18 cellular contexts compared by ENCODE assay signal in the genomic region with DNA sequence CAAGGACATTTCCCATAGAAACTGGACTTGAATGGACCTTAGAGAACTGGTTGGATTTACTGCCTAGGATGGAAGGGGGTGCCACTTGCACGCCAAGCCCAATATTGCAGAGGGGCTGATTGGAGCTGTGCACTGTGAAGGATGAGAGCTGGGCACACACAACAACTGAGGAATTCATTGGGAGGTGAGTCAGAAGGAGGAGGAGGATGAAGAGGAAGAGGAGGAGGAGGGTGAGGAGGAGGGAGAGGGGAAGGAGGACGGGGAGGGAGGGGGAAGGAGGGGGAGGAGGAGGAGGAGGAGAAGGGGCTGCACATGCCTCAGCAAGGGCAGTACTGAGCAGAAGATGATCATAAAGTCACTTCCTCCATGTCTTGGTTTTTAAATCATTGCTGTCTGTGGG. TPM values are rescaled to one million over a fixed set of nuclear protein-coding genes. Genes with fewer than 3 reads are reported as not detected.
DNase-seq lines count a peak whose midpoint lies in the region; ATAC-seq, FAIRE-seq and TF ChIP-seq lines count a peak whose summit lies in the region.
"Had no signal": no experiment of that assay in that cellular context is flagged by ENCODE, and none has a peak within 500 bp of the region (broad histone marks: within the 10 kb centered on the region; RNA-seq: fewer than 3 reads in every experiment).

No MANE protein-coding gene starts in this region.

- WGBS in esophagus muscularis mucosa, result 69% methylated on average over 2 of the region's 2 CpGs

- no peaks in the 10 kb centered on the region for H3K79me2 ChIP-seq in Karpas-422 (ENCODE audit: low read length)

- TF ChIP-seq EP300 in esophagus muscularis mucosa (IDR thresholded peaks at IDR 0.05), result no peak

- H3K27ac ChIP-seq in Karpas-422 (ENCODE audit: low read length) (no peak overlapping the region), esophagus muscularis mucosa (replicated peaks in 1 of 4) (no peak overlapping the region)
- H3K27ac ChIP-seq: BLaER1 treated with 17β-estradiol and CSF1 and Interleukin-3, amounts not matched to agents 10 nM and 100 nM had no signal

- H3K9me2 ChIP-seq in Karpas-422 (replicated peaks; ENCODE audit: insufficient read depth, low read length), result no peaks in the 10 kb centered on the region

- DNase-seq in Daoy (ENCODE audit: low read depth) (peak; percentile 27), H54 (ENCODE audit: insufficient read length, low spot score) (no peak), Karpas-422 (peak; percentile 2), esophagus muscularis mucosa (ENCODE audit: extremely low spot score) (peak; percentile 45), foreskin fibroblast (no peak), mesenteric fat pad (ENCODE audit: low spot score) (no peak)
- DNase-seq in central memory CD4-positive, alpha-beta T cell, result no peak
- DNase-seq: 8988T; ACHN; CD4-positive, CD25-positive, alpha-beta regulatory T cell; DMS53; GF-D8; GOT3 had no signal

- H3K4me2 ChIP-seq in Karpas-422 (ENCODE audit: low read depth, low read length, poor library complexity, severe bottlenecking), result no peak overlapping the region

- no peak overlapping the region for H3K9ac ChIP-seq in Karpas-422 (ENCODE audit: low read length)
- H3K9ac ChIP-seq: BLaER1 treated with 17β-estradiol and CSF1 and Interleukin-3, amounts not matched to agents 10 nM and 100 nM had no signal

- no peaks in the 10 kb centered on the region for H3K9me3 ChIP-seq in Karpas-422 (ENCODE audit: low read length)
- no peaks in the 10 kb centered on the region for H3K9me3 ChIP-seq in esophagus muscularis mucosa
- H3K9me3 ChIP-seq: HAP-1 had no signal

- TF ChIP-seq POLR2A in H54 (IDR thresholded peaks at IDR 0.05; ENCODE audit: low read depth, low read length) (no peak), esophagus muscularis mucosa (IDR thresholded peaks at IDR 0.05; ENCODE audit: low read depth) (no peak)

- H3K36me3 ChIP-seq in Karpas-422 (ENCODE audit: insufficient read depth, low read length) (no peaks in the 10 kb centered on the region), esophagus muscularis mucosa (peaks cover 0 to 9% (median 0%) of the 10 kb centered on the region in 4 donors)
- H3K36me3 ChIP-seq: BLaER1 treated with 17β-estradiol and CSF1 and Interleukin-3, amounts not matched to agents 10 nM and 100 nM; HAP-1 had no signal

- TF ChIP-seq CTCF in esophagus muscularis mucosa (IDR thresholded peaks at IDR 0.05) (no peak), foreskin fibroblast (IDR thresholded peaks at IDR 0.05; ENCODE audit: low read depth, low read length) (no peak)

- intact Hi-C loops in esophagus muscularis mucosa (cut with DNase I), result loop anchor here (10.0 kb wide), 1 partner anchor 542 kb away; no protein-coding TSS in a partner anchor

- peak; percentile 30 for FAIRE-seq in H54 (lab: Jason Lieb, UNC)
- FAIRE-seq: HepG2, HTR-8/SVneo had no signal

- ATAC-seq in GM19328 (IDR thresholded peaks at IDR 0.05; ENCODE audit: unreplicated experiment), result no peak
- ATAC-seq: HepG2 had no signal

- H3K4me1 ChIP-seq in Karpas-422 (ENCODE audit: low read length) (peaks cover 12% of the 10 kb centered on the region), esophagus muscularis mucosa (peaks cover 6 to 17% (median 9%) of the 10 kb centered on the region in 4 donors)

- H3K27me3 ChIP-seq in Karpas-422 (ENCODE audit: low read length), result no peaks in the 10 kb centered on the region
- no peaks in the 10 kb centered on the region for H3K27me3 ChIP-seq in esophagus muscularis mucosa
- H3K27me3 ChIP-seq: BLaER1 treated with 17β-estradiol and CSF1 and Interleukin-3, amounts not matched to agents 10 nM and 100 nM had no signal

- no peaks in the 10 kb centered on the region for H4K20me1 ChIP-seq in Karpas-422 (ENCODE audit: insufficient read depth, low read depth, low read length)
- H4K20me1 ChIP-seq: BLaER1 treated with 17β-estradiol and CSF1 and Interleukin-3, amounts not matched to agents 10 nM and 100 nM had no signal

- H3K4me3 ChIP-seq in Karpas-422 (ENCODE audit: low read length), result no peak overlapping the region
- H3K4me3 ChIP-seq in esophagus muscularis mucosa, result no peak overlapping the region
- H3K4me3 ChIP-seq in foreskin fibroblast (ENCODE audit: low read depth in 1 of 2, low read length in 2 of 2), result no peak overlapping the region
- H3K4me3 ChIP-seq: BLaER1 treated with 17β-estradiol and CSF1 and Interleukin-3, amounts not matched to agents 10 nM and 100 nM; HAP-1 had no signal

- H2AFZ ChIP-seq in Karpas-422 (ENCODE audit: low read length), result no peak overlapping the region

RNA-seq across cellular contexts. Expression of gene ICE1, which starts 5.7 kb away (rescaled TPM):
- total RNA-seq in Daoy (2014; rRNA removed; shearing (Covaris generic)), result 20.3 and 24.4 TPM in 2 replicates
- 20.9 and 30.3 TPM in 2 replicates for total RNA-seq in Karpas-422 (2014; rRNA removed; shearing (Covaris generic); ENCODE audit: low replicate concordance)
- total RNA-seq in esophagus muscularis mucosa (10 to 100 TPM; 27.6 to 31.6 (median 30.1) TPM), mesenteric fat pad (26.5 TPM)

Comparison
In these comparisons a context has a peak if more than half of its experiments do, and no peak if none do; other contexts are left out.
1. DNase-seq: peak in Daoy (single experiment), Karpas-422 (single experiment) and esophagus muscularis mucosa (single experiment); none in H54 (single experiment), foreskin fibroblast (0 of 2), central memory CD4-positive, alpha-beta T cell (single experiment) and mesenteric fat pad (single experiment).